8 cellular contexts compared by ENCODE assay signal in genomic region chr12:43835656-43836454, GRCh38. TPM values are rescaled to one million over a fixed set of nuclear protein-coding genes. Genes with fewer than 3 reads are reported as not detected.
DNase-seq lines count a peak whose midpoint lies in the region; ATAC-seq and TF ChIP-seq lines count a peak whose summit lies in the region.

TMEM117 (plus strand) TSS chr12:43836081.

- H3K4me1 ChIP-seq in osteoblast (ENCODE audit: insufficient read depth, low read length) (peaks cover 5% of the 10 kb centered on the region), tibial nerve (peaks cover 0 to 25% (median 2%) of the 10 kb centered on the region in 4 donors)

- no peaks in the 10 kb centered on the region for H3K36me3 Mint-ChIP-seq in activated naive CD4-positive, alpha-beta T cell treated with anti-CD3 and anti-CD28 coated beads for 36 hours (ENCODE audit: low read depth)

- H3K4me3 ChIP-seq in osteoblast (ENCODE audit: insufficient read depth, low read length) (peak within 1 kb of the TSS; percentile 80), tibial nerve (peak within 1 kb of the TSS; percentile 52 to 78 (median 69))

- H2AFZ ChIP-seq in osteoblast (ENCODE audit: low read length), result peak within 1 kb of the TSS; percentile 76

- H3K9me3 Mint-ChIP-seq in activated naive CD4-positive, alpha-beta T cell treated with anti-CD3 and anti-CD28 coated beads for 36 hours, result no peaks in the 10 kb centered on the region

- no peak for TF ChIP-seq CTCF in RWPE1 (conservative IDR thresholded peaks at IDR 0.05; ENCODE audit: low read depth)
- no peak for TF ChIP-seq CTCF in osteoblast (IDR thresholded peaks at IDR 0.05; ENCODE audit: extremely low read depth, low read depth, low read length)
- peak in 1 of 5 experiments; percentile 23 for TF ChIP-seq CTCF in tibial nerve (IDR thresholded peaks at IDR 0.05)

- TF ChIP-seq EP300 in tibial nerve (IDR thresholded peaks at IDR 0.05), result no peak

- H3K27ac ChIP-seq in RWPE1, result peak within 1 kb of the TSS; percentile 79
- peak within 1 kb of the TSS; percentile 54 for H3K27ac ChIP-seq in osteoblast (ENCODE audit: low read depth, low read length)
- H3K27ac ChIP-seq in tibial nerve, result peak within 1 kb of the TSS; percentile 92 to 96 (median 94)

- TF ChIP-seq POLR2A in tibial nerve (IDR thresholded peaks at IDR 0.05), result peak in 1 of 2 donors; percentile 40

- H3K79me2 ChIP-seq in osteoblast (ENCODE audit: insufficient read depth, low read length), result peaks cover 25% of the 10 kb centered on the region

- peak within 1 kb of the TSS; percentile 81 for H3K4me2 ChIP-seq in osteoblast (ENCODE audit: insufficient read depth, low read length)

- CTCF ChIA-PET in RWPE1 (lab: Yijun Ruan, JAX), result no interaction called here
- CTCF ChIA-PET in activated naive CD4-positive, alpha-beta T cell treated with anti-CD3 and anti-CD28 coated beads for 36 hours (lab: Charles Lee), result interaction anchor here (1.5 kb wide), 1 partner anchor 76 kb away, joined by 4 read pairs; no protein-coding TSS in a partner anchor

- H3K36me3 ChIP-seq in osteoblast (ENCODE audit: insufficient read depth, low read length) (no peaks in the 10 kb centered on the region), tibial nerve (no peaks in the 10 kb centered on the region)

- H3K27ac Mint-ChIP-seq in activated naive CD4-positive, alpha-beta T cell treated with anti-CD3 and anti-CD28 coated beads for 36 hours, result peak within 1 kb of the TSS; percentile 66

- H3K4me1 Mint-ChIP-seq in activated naive CD4-positive, alpha-beta T cell treated with anti-CD3 and anti-CD28 coated beads for 36 hours (ENCODE audit: low read depth), result peaks cover 42% of the 10 kb centered on the region

- POLR2A ChIA-PET in RWPE1 (lab: Yijun Ruan, JAX; ENCODE audit: low non-redundant PET), result interaction anchor here (1.4 kb wide), 1 partner anchor 30 kb away, joined by 4 read pairs; the partner anchor contains the start of gene TWF1

- H3K27me3 Mint-ChIP-seq in activated naive CD4-positive, alpha-beta T cell treated with anti-CD3 and anti-CD28 coated beads for 36 hours (ENCODE audit: low read depth), result no peaks in the 10 kb centered on the region

- H3K9me3 ChIP-seq in osteoblast (ENCODE audit: low read depth, low read length) (no peaks in the 10 kb centered on the region), tibial nerve (no peaks in the 10 kb centered on the region)

- H4K20me1 ChIP-seq in osteoblast (ENCODE audit: insufficient read depth, low read length), result no peaks in the 10 kb centered on the region

- 0% methylated on average over 8 to 43 of the region's 101 CpGs for WGBS in tibial nerve, 2 donors

- ATAC-seq in GM19395 (IDR thresholded peaks at IDR 0.05; ENCODE audit: unreplicated experiment) (peak; percentile 80), HG03469 (IDR thresholded peaks at IDR 0.05; ENCODE audit: unreplicated experiment) (peak; percentile 71)

- intact Hi-C loops in activated naive CD4-positive, alpha-beta T cell treated with anti-CD3 and anti-CD28 coated beads for 36 hours (cut with micrococcal nuclease), result loop anchor here (1.0 to 10.0 kb wide), 4 partner anchors 30 to 1009 kb away; partner anchors contain the start of gene TWF1

- DNase-seq in COLO668 (lab: John Stamatoyannopoulos, UW; ENCODE audit: unreplicated experiment) (peak; percentile 74), RWPE1 (ENCODE audit: low spot score) (peak; percentile 50), globus pallidus (ENCODE audit: low spot score) (peak; percentile 58), osteoblast (ENCODE audit: insufficient read length, low spot score, missing footprints) (peak; percentile 94), tibial nerve (ENCODE audit: low spot score in 2 of 2) (peak; percentile 22 to 34)
- DNase-seq in activated naive CD4-positive, alpha-beta T cell treated with anti-CD3 and anti-CD28 coated beads for 36 hours, result peak; percentile 62

- H3K27me3 ChIP-seq in osteoblast (ENCODE audit: insufficient read depth, low read length), result no peaks in the 10 kb centered on the region
- H3K27me3 ChIP-seq in tibial nerve, result no peaks in the 10 kb centered on the region

- H3K4me3 Mint-ChIP-seq in activated naive CD4-positive, alpha-beta T cell treated with anti-CD3 and anti-CD28 coated beads for 36 hours, result peak within 1 kb of the TSS; percentile 72

RNA-seq across cellular contexts. Expression of gene TMEM117, which starts in this region (rescaled TPM):
- total RNA-seq in activated naive CD4-positive, alpha-beta T cell treated with anti-CD3 and anti-CD28 coated beads for 36 hours, result 1 to 10 TPM; 1.4 to 2.1 TPM
- 20.6 and 22.4 TPM in 2 replicates for total RNA-seq in osteoblast
- total RNA-seq in tibial nerve, result 10 to 100 TPM; 16.9 to 24.9 (median 21.1) TPM

Comparison
In these comparisons a context has a peak if more than half of its experiments do, and no peak if none do; other contexts are left out.
1. Peak in every context shown above with its lines: DNase-seq, ATAC-seq, H3K4me3 ChIP-seq and H3K27ac ChIP-seq.
2. DNase-seq: peak in every context shown above with its lines; median percentile 94 in osteoblast; 74 in COLO668; 62 in activated naive CD4-positive, alpha-beta T cell treated with anti-CD3 and anti-CD28 coated beads for 36 hours; 58 in globus pallidus; 50 in RWPE1; 28 in tibial nerve.